ENCODE assay signal across 32 cellular contexts in genomic region chr21:34158866-34159616, GRCh38.
"Had no signal": no experiment of that assay in that cellular context is flagged by ENCODE, and none has a peak within 500 bp of the region (broad histone marks: within the 10 kb centered on the region; RNA-seq: fewer than 3 reads in every experiment).

No MANE protein-coding gene starts in this region.

- H3K9ac ChIP-seq: KMS-11, SK-N-SH had no signal

- H3K4me1 ChIP-seq: body of pancreas, breast epithelium, SJSA1 had no signal

- H3K27ac Mint-ChIP-seq: activated CD4-positive, alpha-beta T cell treated with anti-CD3 and anti-CD28 coated beads, Interleukin-2, amount 10 ng/mL, durations not matched to agents 7 days and 5 days; activated CD8-positive, alpha-beta T cell treated with anti-CD3 and anti-CD28 coated beads, Interleukin-2, amount 10 ng/mL, durations not matched to agents 7 days and 5 days; activated naive CD8-positive, alpha-beta T cell; T-helper 1 cell treated with Interleukin-12 subunit alpha and Interleukin-12 subunit beta and Interleukin-4 antibody, amounts not matched to agents 30 μg/mL and 1 μg/mL, for 36 hours had no signal

- H3K9me3 ChIP-seq: SK-N-SH had no signal

- H3K27ac ChIP-seq: body of pancreas, breast epithelium, KMS-11, SJSA1 had no signal

- H3K4me3 Mint-ChIP-seq: activated CD4-positive, alpha-beta T cell treated with anti-CD3 and anti-CD28 coated beads for 36 hours; activated CD4-positive, alpha-beta T cell treated with anti-CD3 and anti-CD28 coated beads, Interleukin-2, amount 10 ng/mL, durations not matched to agents 7 days and 5 days; activated CD8-positive, alpha-beta T cell treated with anti-CD3 and anti-CD28 coated beads, Interleukin-2, amount 10 ng/mL, durations not matched to agents 7 days and 5 days; activated naive CD4-positive, alpha-beta T cell treated with anti-CD3 and anti-CD28 coated beads, Interleukin-2, amount 10 ng/mL, durations not matched to agents 7 days and 5 days; activated naive CD8-positive, alpha-beta T cell; activated T-cell treated with anti-CD3 and anti-CD28 coated beads, Interleukin-2, amount 50 U/mL, for 4 hours; activated T-helper 1 cell treated with anti-CD3 and anti-CD28 coated beads, Interleukin-12 subunit alpha, Interleukin-12 subunit beta, Interleukin-2, Interleukin-4 antibody, amounts not matched to agents 30 ng/mL and 10 ng/mL and 1 ng/mL, durations not matched to agents 14 hours and 24 hours and 36 hours; T-helper 1 cell treated with Interleukin-12 subunit alpha and Interleukin-12 subunit beta and Interleukin-4 antibody, amounts not matched to agents 30 μg/mL and 1 μg/mL, for 36 hours; T-helper 2 cell treated with Interferon-gamma antibody and Interleukin-4, amounts not matched to agents 5 μg/mL and 100 μg/mL, for 36 hours; WTC11 had no signal

- H3K27me3 ChIP-seq: body of pancreas, breast epithelium, SJSA1 had no signal

- ATAC-seq: activated CD4-positive, alpha-beta T cell treated with anti-CD3 and anti-CD28 coated beads for 36 hours; activated CD4-positive, CD25-positive, alpha-beta regulatory T cell treated with anti-CD3 and anti-CD28 coated beads, Interleukin-2, amount 50 U/mL, for 24 hours; activated CD8-positive, alpha-beta T cell treated with anti-CD3 and anti-CD28 coated beads, Interleukin-2, amount 10 ng/mL, durations not matched to agents 7 days and 5 days; activated T-cell treated with anti-CD3 and anti-CD28 coated beads, Interleukin-2, amount 50 U/mL, for 4 hours; body of pancreas; Panc1; WTC11 had no signal

- H3K4me2 ChIP-seq: KMS-11, SK-N-SH had no signal

- H3K4me3 ChIP-seq: body of pancreas, breast epithelium, SJSA1 had no signal

- H3K36me3 ChIP-seq: breast epithelium, SJSA1 had no signal

- H3K27me3 Mint-ChIP-seq: activated CD4-positive, alpha-beta T cell treated with anti-CD3 and anti-CD28 coated beads for 36 hours; activated CD4-positive, alpha-beta T cell treated with anti-CD3 and anti-CD28 coated beads, Interleukin-2, amount 10 ng/mL, durations not matched to agents 7 days and 5 days; activated naive CD4-positive, alpha-beta T cell treated with anti-CD3 and anti-CD28 coated beads, Interleukin-2, amount 10 ng/mL, durations not matched to agents 7 days and 5 days; activated naive CD8-positive, alpha-beta T cell had no signal

- DNase-seq: activated CD4-positive, alpha-beta T cell treated with anti-CD3 and anti-CD28 coated beads for 36 hours; activated CD4-positive, alpha-beta T cell treated with anti-CD3 and anti-CD28 coated beads, Interleukin-2, amount 10 ng/mL, durations not matched to agents 7 days and 5 days; activated CD4-positive, alpha-beta T cell treated with anti-CD3 and anti-CD28 coated beads, Interleukin-2, amount 50 U/mL, for 48 hours; activated CD8-positive, alpha-beta memory T cell treated with anti-CD3 and anti-CD28 coated beads, Interleukin-2, amount 50 U/mL, for 4 hours; activated CD8-positive, alpha-beta T cell treated with anti-CD3 and anti-CD28 coated beads, Interleukin-2, amount 10 ng/mL, durations not matched to agents 7 days and 5 days; activated naive CD4-positive, alpha-beta T cell treated with anti-CD3 and anti-CD28 coated beads, Interleukin-2, amount 10 ng/mL, durations not matched to agents 7 days and 5 days; activated T-cell treated with anti-CD3 and anti-CD28 coated beads for 4 hours; activated T-cell treated with anti-CD3 and anti-CD28 coated beads, Interleukin-2, amount 50 U/mL, for 4 hours; amniotic stem cell; body of pancreas; MM.1S; MV-4-11; NCI-H1092 treated with DMSO at 0.1 percent for 48 hours; NCI-H1417; NCI-H187 treated with DMSO at 0.1 percent for 48 hours; NCI-H2081; NCI-H2171 treated with DMSO at 0.1 percent for 48 hours; NCI-H2227 treated with DMSO at 0.1 percent for 48 hours; NCI-H446; NCI-H510A treated with DMSO at 0.1 percent for 48 hours; SHP77 treated with DMSO at 0.1 percent for 48 hours; SK-N-SH had no signal
